11 cellular contexts compared by ENCODE assay signal in genomic region chr4:105751718-105752299, GRCh38.
"Had no signal": no experiment of that assay in that cellular context is flagged by ENCODE, and none has a peak within 500 bp of the region (broad histone marks: within the 10 kb centered on the region; RNA-seq: fewer than 3 reads in every experiment).

No MANE protein-coding gene starts in this region.

- H3K36me3 ChIP-seq: thyroid gland had no signal

- H3K9me3 ChIP-seq: body of pancreas, thyroid gland had no signal

- H3K79me2 ChIP-seq: parathyroid adenoma had no signal

- H3K9ac ChIP-seq: parathyroid adenoma had no signal

- H2AFZ ChIP-seq: parathyroid adenoma had no signal

- DNase-seq: activated CD4-positive, alpha-beta memory T cell treated with anti-CD3 and anti-CD28 coated beads for 36 hours; activated CD4-positive, alpha-beta T cell treated with anti-CD3 and anti-CD28 coated beads for 36 hours; activated effector memory CD4-positive, alpha-beta T cell treated with Interleukin-2 at 50 U/mL for 16 hours; activated T-cell treated with anti-CD3 and anti-CD28 coated beads, Interleukin-2, amount 50 U/mL, for 4 hours; body of pancreas; islet precursor cell; midbrain; stimulated activated CD4-positive, alpha-beta T cell treated with anti-CD3 and anti-CD28 coated beads, Interleukin-12 subunit alpha, Interleukin-12 subunit beta, amount 100 ng/mL, for 4 hours; thyroid gland had no signal

- H3K4me1 ChIP-seq: body of pancreas, parathyroid adenoma, thyroid gland had no signal

- ATAC-seq: activated CD4-positive, alpha-beta T cell treated with anti-CD3 and anti-CD28 coated beads for 36 hours; activated T-cell treated with anti-CD3 and anti-CD28 coated beads, Interleukin-2, amount 50 U/mL, for 4 hours; body of pancreas; stimulated activated effector memory CD8-positive, alpha-beta T cell treated with anti-CD3 and anti-CD28 coated beads, Interleukin-12 subunit alpha, Interleukin-12 subunit beta, amount 100 ng/mL, for 72 hours had no signal

- H3K27ac ChIP-seq: body of pancreas, parathyroid adenoma, thyroid gland had no signal

- H3K4me3 ChIP-seq: body of pancreas, thyroid gland had no signal

- H3K27me3 ChIP-seq: body of pancreas, thyroid gland had no signal
